ENCODE assay signal across 9 cellular contexts in genomic region chr10:22988581-22989360, GRCh38.
DNase-seq lines count a peak whose midpoint lies in the region; ATAC-seq, FAIRE-seq and TF ChIP-seq lines count a peak whose summit lies in the region.
"Had no signal": no experiment of that assay in that cellular context is flagged by ENCODE, and none has a peak within 500 bp of the region (broad histone marks: within the 10 kb centered on the region; RNA-seq: fewer than 3 reads in every experiment).

No MANE protein-coding gene starts in this region.

- in situ Hi-C loops in mammary epithelial cell (cut with MboI; ENCODE audit: low sequenced_read_pairs in 2 of 2), result loop anchor here (10.0 to 25.0 kb wide), 3 partner anchors 426 to 984 kb away; partner anchors contain the start of gene DNAJC1 (in 2 of the 2)

- H3K27ac ChIP-seq in WERI-Rb-1, result no peak overlapping the region
- no peak overlapping the region for H3K27ac ChIP-seq in mammary epithelial cell (ENCODE audit: insufficient read depth, low read depth, low read length)
- H3K27ac ChIP-seq in kidney (ENCODE audit: low read depth in 2 of 2, low read length in 2 of 2), result no peak overlapping the region
- H3K27ac ChIP-seq: SK-N-MC had no signal

- no peaks in the 10 kb centered on the region for H3K36me3 ChIP-seq in Caco-2 (ENCODE audit: control insufficient read depth, insufficient read depth, low read length)
- H3K36me3 ChIP-seq in WERI-Rb-1, result no peaks in the 10 kb centered on the region
- H3K36me3 ChIP-seq in mammary epithelial cell (ENCODE audit: insufficient read depth, low read length), result no peaks in the 10 kb centered on the region
- no peaks in the 10 kb centered on the region for H3K36me3 ChIP-seq in kidney (ENCODE audit: control insufficient read depth in 1 of 2, insufficient read depth in 2 of 2, low read length in 2 of 2)

- H3K27ac Mint-ChIP-seq in Caco-2 (ENCODE audit: unreplicated experiment), result no peak overlapping the region

- peaks cover 8% of the 10 kb centered on the region for H3K4me1 ChIP-seq in Caco-2
- H3K4me1 ChIP-seq in mammary epithelial cell (ENCODE audit: insufficient read depth, low read length), result no peaks in the 10 kb centered on the region
- no peaks in the 10 kb centered on the region for H3K4me1 ChIP-seq in kidney (ENCODE audit: control insufficient read depth in 1 of 2, insufficient read depth in 1 of 2, low read depth in 1 of 2, low read length in 2 of 2)

- H3K9ac ChIP-seq in mammary epithelial cell (ENCODE audit: insufficient read depth, low read length) (no peak overlapping the region), kidney (ENCODE audit: low read length in 2 of 2) (no peak overlapping the region)

- CTCF ChIA-PET in Caco-2 (lab: Charles Lee), result interaction anchor here (0.6 to 2.2 kb wide), 10 partner anchors 11 to 995 kb away, joined by 3 to 10 read pairs (median 4); partner anchors contain the start of gene DNAJC1
- CTCF ChIA-PET in mammary epithelial cell (lab: Charles Lee; ENCODE audit: low non-redundant PET), result interaction anchor here (0.6 to 0.9 kb wide), 5 partner anchors 232 to 995 kb away, joined by 3 to 4 read pairs (median 3); partner anchors contain the start of gene COMMD3

- H3K36me3 Mint-ChIP-seq in Caco-2 (ENCODE audit: insufficient read depth, unreplicated experiment), result no peaks in the 10 kb centered on the region

- no peaks in the 10 kb centered on the region for H3K9me3 ChIP-seq in Caco-2
- no peaks in the 10 kb centered on the region for H3K9me3 ChIP-seq in WERI-Rb-1 (ENCODE audit: severe bottlenecking)
- H3K9me3 ChIP-seq in mammary epithelial cell (replicated peaks; ENCODE audit: insufficient read depth, low read length), result no peaks in the 10 kb centered on the region
- H3K9me3 ChIP-seq in kidney (ENCODE audit: control insufficient read depth in 1 of 2, low read length in 2 of 2), result no peaks in the 10 kb centered on the region

- peak overlapping the region; percentile 42 for H3K4me3 Mint-ChIP-seq in Caco-2 (ENCODE audit: unreplicated experiment)

- H3K79me2 ChIP-seq in mammary epithelial cell (ENCODE audit: insufficient read depth, low read length), result no peaks in the 10 kb centered on the region

- FAIRE-seq in kidney (lab: Jason Lieb, UNC), result peak; percentile 91

- H2AFZ ChIP-seq in mammary epithelial cell (ENCODE audit: low read depth, low read length), result no peak overlapping the region

- H3K4me3 ChIP-seq in Caco-2 (ENCODE audit: low read depth, low read length) (no peak overlapping the region), WERI-Rb-1 (ENCODE audit: low read depth, low read length) (no peak overlapping the region), mammary epithelial cell (replicated peaks in 1 of 3; ENCODE audit: insufficient read depth in 1 of 3, low read depth in 2 of 3, low read length in 3 of 3) (no peak overlapping the region), kidney (ENCODE audit: low read length in 2 of 2) (peak overlapping the region; percentile 8 to 40)
- H3K4me3 ChIP-seq: SK-N-MC had no signal

- no peaks in the 10 kb centered on the region for H3K4me1 Mint-ChIP-seq in Caco-2 (ENCODE audit: low read depth, unreplicated experiment)

- H3K27me3 ChIP-seq in Caco-2 (replicated peaks; ENCODE audit: control insufficient read depth, insufficient read depth, low read length) (no peaks in the 10 kb centered on the region), WERI-Rb-1 (ENCODE audit: insufficient read depth, low read depth, severe bottlenecking) (no peaks in the 10 kb centered on the region), mammary epithelial cell (ENCODE audit: insufficient read depth, low read length) (peaks cover 2% of the 10 kb centered on the region)

- WGBS in mammary epithelial cell (ENCODE audit: low coverage, missing lambda C conversion rate), result 13% methylated on average over 12 of the region's 12 CpGs

- H3K27me3 Mint-ChIP-seq in Caco-2 (ENCODE audit: insufficient read depth, unreplicated experiment), result peaks cover 4% of the 10 kb centered on the region

- ATAC-seq in HG03280 (IDR thresholded peaks at IDR 0.05; ENCODE audit: unreplicated experiment), result no peak

- intact Hi-C loops in Caco-2 (cut with micrococcal nuclease; ENCODE audit: unreplicated experiment), result loop anchor here (1.0 to 10.0 kb wide), 11 partner anchors 80 to 1000 kb away; partner anchors contain the start of genes BMI1 and PIP4K2A
- intact Hi-C loops in mammary epithelial cell (cut with micrococcal nuclease), result loop anchor here (1.0 to 10.0 kb wide), 9 partner anchors 80 to 1493 kb away; partner anchors contain the start of gene DNAJC1
- intact Hi-C loops in kidney (cut with DNase I), result loop anchor here (10.0 kb wide), 1 partner anchor 414 kb away; no protein-coding TSS in a partner anchor

- dilution Hi-C loops in mammary epithelial cell (cut with HindIII; ENCODE audit: low sequenced_read_pairs), result loop anchor here (25.0 kb wide), 1 partner anchor 426 kb away; no protein-coding TSS in a partner anchor

- no peaks in the 10 kb centered on the region for H3K9me3 Mint-ChIP-seq in Caco-2 (ENCODE audit: unreplicated experiment)

- DNase-seq in Caco-2 (peak; percentile 57 to 79), HCEC 1CT (peak; percentile 45), NCI-H2107 treated with DMSO at 0.1 percent for 48 hours (lab: John Stamatoyannopoulos, UW; ENCODE audit: unreplicated experiment) (peak; percentile 34), WERI-Rb-1 (peak; percentile 35), mammary epithelial cell (peak; percentile 44), kidney (no peak)
- DNase-seq in stimulated activated CD4-positive, alpha-beta T cell treated with anti-CD3 and anti-CD28 coated beads, Interleukin-1b, Interleukin-23, amount 100 ng/mL, for 24 hours (ENCODE audit: low read depth in 4 of 4, low spot score in 1 of 4), result peak; percentile 32 to 54 (median 40)

- POLR2A ChIA-PET in Caco-2 (lab: Charles Lee), result no interaction called here

- no TSS peak for BruUV-seq in Caco-2 (replicated peaks; lab: Mats Ljungman, UMichigan)
- BruUV-seq in mammary epithelial cell (replicated peaks; lab: Mats Ljungman, UMichigan), result no TSS peak

- peak overlapping the region; percentile 47 for H3K4me2 ChIP-seq in mammary epithelial cell (ENCODE audit: insufficient read depth, low read depth, low read length)

- no peaks in the 10 kb centered on the region for H4K20me1 ChIP-seq in mammary epithelial cell (ENCODE audit: insufficient read depth, low read length)

- TF ChIP-seq CTCF in Caco-2 (IDR thresholded peaks at IDR 0.05; ENCODE audit: insufficient read depth in 1 of 2, low read depth in 1 of 2, low read length in 1 of 2, severe bottlenecking in 1 of 2, unreplicated experiment in 1 of 2) (peak; percentile 95 to 97), WERI-Rb-1 (IDR thresholded peaks at IDR 0.05; ENCODE audit: low read depth, low read length) (peak; percentile 52), mammary epithelial cell (conservative IDR thresholded peaks at IDR 0.05 in 1 of 2, IDR thresholded peaks at IDR 0.05 in 1 of 2; ENCODE audit: extremely low read depth in 1 of 2, insufficient read depth in 1 of 2, low read depth in 1 of 2, low read length in 2 of 2) (peak; percentile 85 to 91), kidney (IDR thresholded peaks at IDR 0.05; ENCODE audit: borderline replicate concordance, extremely low read depth, insufficient read depth) (peak; percentile 92)

Comparison
In these comparisons a context has a peak if more than half of its experiments do, and no peak if none do; other contexts are left out.
1. H3K4me3 ChIP-seq: peak in kidney (2 of 2); none in Caco-2 (single experiment), WERI-Rb-1 (single experiment) and mammary epithelial cell (0 of 3).
2. Peak in every context shown above with its lines, with median percentiles within 50 percentile points of each other: CTCF ChIP-seq.